Comparison of ENCODE assay signal across 23 cellular contexts in genomic region chr22:49271369-49271727, GRCh38.
"Had no signal": no experiment of that assay in that cellular context is flagged by ENCODE, and none has a peak within 500 bp of the region (broad histone marks: within the 10 kb centered on the region; RNA-seq: fewer than 3 reads in every experiment).

No MANE protein-coding gene starts in this region.

- ATAC-seq: esophagus mucosa, gastrocnemius medialis, heart right ventricle, left cardiac atrium, left lung, left ventricle myocardium superior, lower lobe of right lung had no signal

- H3K27ac Mint-ChIP-seq: dendritic cell treated with granulocyte-macrophage colony-stimulating factor and Interleukin-4, amounts not matched to agents 40 ng/mL and 50 ng/mL, for 4 days had no signal

- H3K4me3 Mint-ChIP-seq: dendritic cell treated with granulocyte-macrophage colony-stimulating factor and Interleukin-4, amounts not matched to agents 40 ng/mL and 50 ng/mL, for 4 days had no signal

- H3K36me3 ChIP-seq: esophagus squamous epithelium, gastrocnemius medialis, heart right ventricle, left lung, lower lobe of right lung had no signal

- H3K9me3 ChIP-seq: esophagus squamous epithelium, gastrocnemius medialis, heart right ventricle, left lung, lower lobe of right lung had no signal

- DNase-seq: cortex of kidney; effector CD8-positive, alpha-beta T cell; erythroblast; esophagus squamous epithelium; foreskin fibroblast; foreskin melanocyte; gastrocnemius medialis; glutamatergic neuron; heart right ventricle; hippocampal formation; left cardiac atrium; left ventricle myocardium superior; lower lobe of right lung; mesenchymal stem cell; midbrain had no signal

- H3K4me3 ChIP-seq: esophagus squamous epithelium, gastrocnemius medialis, heart right ventricle, left lung, lower lobe of right lung had no signal

- H3K9me3 Mint-ChIP-seq: dendritic cell treated with granulocyte-macrophage colony-stimulating factor and Interleukin-4, amounts not matched to agents 40 ng/mL and 50 ng/mL, for 4 days had no signal

- H3K4me1 ChIP-seq: esophagus squamous epithelium, gastrocnemius medialis, heart right ventricle, left lung, lower lobe of right lung had no signal

- H3K27ac ChIP-seq: epithelial cell of prostate, esophagus squamous epithelium, gastrocnemius medialis, heart right ventricle, left lung, lower lobe of right lung had no signal

- FAIRE-seq: colon, endometrium, islet of Langerhans, keratinocyte had no signal
